In the genomic region with DNA sequence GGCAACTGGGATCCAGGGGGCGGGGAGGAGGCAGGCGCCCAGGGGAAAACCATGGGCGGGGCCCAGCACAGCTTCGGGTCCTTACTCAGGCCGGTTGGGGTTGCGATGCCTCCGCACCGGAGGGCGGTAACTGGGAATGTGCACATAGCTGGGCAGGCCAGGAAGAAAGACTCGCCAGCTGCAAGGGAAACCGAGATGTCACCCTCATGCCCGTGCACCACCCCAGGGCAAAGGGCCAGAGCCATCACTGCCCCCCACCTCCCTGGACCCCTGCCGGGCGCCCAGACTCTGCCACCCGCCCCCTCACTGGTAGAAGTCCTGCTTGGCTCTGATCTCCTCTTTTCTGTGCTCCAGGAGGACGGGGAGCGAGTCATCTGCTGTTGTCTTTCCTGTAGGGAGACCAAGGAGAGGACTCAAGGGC, we compare ENCODE assay signal across 17 cellular contexts. TPM values are rescaled to one million over a fixed set of nuclear protein-coding genes. Genes with fewer than 3 reads are reported as not detected.
DNase-seq lines count a peak whose midpoint lies in the region; ATAC-seq, FAIRE-seq and TF ChIP-seq lines count a peak whose summit lies in the region.
"Had no signal": no experiment of that assay in that cellular context is flagged by ENCODE, and none has a peak within 500 bp of the region (broad histone marks: within the 10 kb centered on the region; RNA-seq: fewer than 3 reads in every experiment).

No MANE protein-coding gene starts in this region.

- 0 out of 2 replicates have a peak overlapping the region, but pooled peaks have one; percentile 80 for H2AFZ ChIP-seq in K562 (ENCODE audit: low read depth, low read length)

- WGBS in K562 (ENCODE audit: insufficient coverage, low coverage, missing lambda C conversion rate), result 49% methylated on average over 9 of the region's 17 CpGs

- peaks cover 9% of the 10 kb centered on the region for H3K4me1 Mint-ChIP-seq in activated CD4-positive, alpha-beta T cell treated with anti-CD3 and anti-CD28 coated beads, Interleukin-2, amount 10 ng/mL, durations not matched to agents 24 days and 14 days
- peaks cover 15 to 18% (median 16%) of the 10 kb centered on the region in 4 donors for H3K4me1 Mint-ChIP-seq in naive thymus-derived CD8-positive, alpha-beta T cell

- TF ChIP-seq POLR2A in K562 (conservative IDR thresholded peaks at IDR 0.05), result no peak

- H3K27ac Mint-ChIP-seq in activated CD4-positive, alpha-beta T cell treated with anti-CD3 and anti-CD28 coated beads, Interleukin-2, amount 10 ng/mL, durations not matched to agents 24 days and 14 days, result no peak overlapping the region
- H3K27ac Mint-ChIP-seq in naive thymus-derived CD8-positive, alpha-beta T cell, result no peak overlapping the region

- intact Hi-C loops in activated CD4-positive, alpha-beta T cell treated with anti-CD3 and anti-CD28 coated beads, Interleukin-2, amount 10 ng/mL, durations not matched to agents 24 days and 14 days (cut with micrococcal nuclease), result loop anchor here (1.0 kb wide), 1 partner anchor 38 kb away; no protein-coding TSS in a partner anchor
- intact Hi-C loops in K562 (cut with micrococcal nuclease), result loop anchor here (2.0 kb wide), 1 partner anchor 38 kb away; a partner anchor contains a TSS

- TF ChIP-seq EP300 in K562 (IDR thresholded peaks at IDR 0.05; ENCODE audit: low read length), result no peak

- no peaks in the 10 kb centered on the region for H3K9me1 ChIP-seq in K562 (ENCODE audit: control insufficient read depth, insufficient read depth, low read length)

- H3K36me3 Mint-ChIP-seq in activated CD4-positive, alpha-beta T cell treated with anti-CD3 and anti-CD28 coated beads, Interleukin-2, amount 10 ng/mL, durations not matched to agents 24 days and 14 days (ENCODE audit: low read depth), result peaks cover 3% of the 10 kb centered on the region
- H3K36me3 Mint-ChIP-seq in naive thymus-derived CD8-positive, alpha-beta T cell, result peaks cover 0 to 5% (median 0%) of the 10 kb centered on the region in 3 donors

- in situ Hi-C loops in K562 (cut with MboI), result no loop called here

- ATAC-seq in K562 (no peak), GM18909 (IDR thresholded peaks at IDR 0.05; ENCODE audit: poor library complexity, unreplicated experiment) (no peak)
- no peak for ATAC-seq in naive thymus-derived CD8-positive, alpha-beta T cell

- peak overlapping the region; percentile 85 for H3K4me3 Mint-ChIP-seq in activated CD4-positive, alpha-beta T cell treated with anti-CD3 and anti-CD28 coated beads, Interleukin-2, amount 10 ng/mL, durations not matched to agents 24 days and 14 days
- H3K4me3 Mint-ChIP-seq in naive thymus-derived CD8-positive, alpha-beta T cell, result peak overlapping the region in 7 of 10 donors; percentile 16 to 93 (median 38)

- H4K20me1 ChIP-seq in K562 (replicated peaks; ENCODE audit: control insufficient read depth, insufficient read depth, low read length), result no peaks in the 10 kb centered on the region

- TF ChIP-seq CTCF in HEK293 (tag by site-specific recombination; IDR thresholded peaks at IDR 0.05) (no peak), K562 (IDR thresholded peaks at IDR 0.05 in 2 of 3, conservative IDR thresholded peaks at IDR 0.05 in 1 of 3; ENCODE audit: insufficient read depth in 2 of 3, low read depth in 1 of 3, low read length in 3 of 3) (no peak)

- BruUV-seq in K562 (replicated peaks; lab: Mats Ljungman, UMichigan), result no TSS peak

- peaks cover 0 to 2% of the 10 kb centered on the region in 2 experiments; a peak in 2 of 5 replicates for H3K27me3 ChIP-seq in K562 (ENCODE audit: control insufficient read depth in 2 of 2, insufficient read depth in 2 of 2, low read length in 2 of 2)
- H3K27me3 ChIP-seq: ascending aorta had no signal

- H3K79me2 ChIP-seq in K562 (ENCODE audit: control insufficient read depth, insufficient read depth, low read length), result no peaks in the 10 kb centered on the region

- H3K4me1 ChIP-seq in HEK293 (ENCODE audit: control insufficient read depth, insufficient read depth, low read length) (peaks cover 7% of the 10 kb centered on the region), K562 (replicated peaks in 1 of 2; ENCODE audit: control insufficient read depth in 2 of 2, insufficient read depth in 2 of 2, low read length in 2 of 2) (peaks cover 10 to 22% of the 10 kb centered on the region in 2 experiments; a peak in 4 of 5 replicates)

- peaks cover 0 to 5% of the 10 kb centered on the region in 2 experiments; a peak in 1 of 3 replicates for H3K36me3 ChIP-seq in HEK293 (ENCODE audit: control insufficient read depth in 2 of 2, insufficient read depth in 1 of 2, low read length in 2 of 2)
- H3K36me3 ChIP-seq in K562 (ENCODE audit: control insufficient read depth, insufficient read depth, low read length), result no peaks in the 10 kb centered on the region
- H3K36me3 ChIP-seq: ascending aorta, stomach had no signal

- CTCF ChIA-PET in HEK293 (lab: Yijun Ruan, JAX) (interaction anchor here (0.7 to 27.3 kb wide), 9 partner anchors 8 to 233 kb away, joined by 3 to 561 read pairs (median 3); a partner anchor contains a TSS), K562 (lab: Yijun Ruan, JAX; ENCODE audit: low intra/inter-chr PET ratio) (interaction anchor here (1.9 to 2.4 kb wide), 2 partner anchors 29 to 37 kb away, joined by 9 to 24 read pairs; a partner anchor contains a TSS)

- H3K27me3 Mint-ChIP-seq in activated CD4-positive, alpha-beta T cell treated with anti-CD3 and anti-CD28 coated beads, Interleukin-2, amount 10 ng/mL, durations not matched to agents 24 days and 14 days, result peaks cover 7% of the 10 kb centered on the region
- H3K27me3 Mint-ChIP-seq in naive thymus-derived CD8-positive, alpha-beta T cell, result no peaks in the 10 kb centered on the region

- H3K27ac ChIP-seq in HEK293 (ENCODE audit: extremely low read depth, low read depth, low read length) (no peak overlapping the region), K562 (ENCODE audit: extremely low read depth, low read depth, low read length) (no peak overlapping the region)
- H3K27ac ChIP-seq: ascending aorta, HL-60 had no signal

- no peak overlapping the region; a peak in 1 of 4 replicates for H3K9ac ChIP-seq in K562 (ENCODE audit: insufficient read depth in 1 of 2, low read depth in 2 of 2, low read length in 2 of 2)

- no peak for TF ChIP-seq RAD21 in K562 (CRISPR knock-in tag; conservative IDR thresholded peaks at IDR 0.05 in 1 of 2, IDR thresholded peaks at IDR 0.05 in 1 of 2)

- H3K9me3 ChIP-seq in HEK293 (ENCODE audit: control insufficient read depth, insufficient read depth, low read depth, low read length) (no peaks in the 10 kb centered on the region; the same call in 1 of the 2 replicates), K562 (replicated peaks; ENCODE audit: control insufficient read depth, insufficient read depth, low read depth, low read length) (no peaks in the 10 kb centered on the region)
- H3K9me3 ChIP-seq: ascending aorta, stomach had no signal

- H3K4me3 ChIP-seq in HEK293 (ENCODE audit: low read depth, low read length) (no peak overlapping the region), K562 (no peak overlapping the region)

- H3K4me2 ChIP-seq in K562 (ENCODE audit: insufficient read depth, low read length), result no peak overlapping the region

- FAIRE-seq in K562 (lab: Jason Lieb, UNC), result no peak
- FAIRE-seq: A204.1, RCC 7860 had no signal

- no peaks in the 10 kb centered on the region for H3K9me3 Mint-ChIP-seq in activated CD4-positive, alpha-beta T cell treated with anti-CD3 and anti-CD28 coated beads, Interleukin-2, amount 10 ng/mL, durations not matched to agents 24 days and 14 days
- no peaks in the 10 kb centered on the region for H3K9me3 Mint-ChIP-seq in naive thymus-derived CD8-positive, alpha-beta T cell

- DNase-seq in activated CD4-positive, alpha-beta T cell treated with anti-CD3 and anti-CD28 coated beads, Interleukin-2, amount 10 ng/mL, durations not matched to agents 24 days and 14 days, result no peak
- DNase-seq in activated CD4-positive, alpha-beta T cell treated with anti-CD3 and anti-CD28 coated beads for 4 hours, result no peak
- DNase-seq in K562 (ENCODE audit: extremely low read depth in 1 of 4, low spot score in 3 of 4), result no peak
- DNase-seq in naive thymus-derived CD8-positive, alpha-beta T cell, result peak in 1 of 10 donors; percentile 44
- DNase-seq in NCI-H2171 treated with DMSO at 0.1 percent for 48 hours (lab: John Stamatoyannopoulos, UW), result no peak
- no peak for DNase-seq in stimulated activated naive CD4-positive, alpha-beta T cell treated with Interleukin-2 at 50 U/mL for 16 hours (lab: John Stamatoyannopoulos, UW)
- DNase-seq: activated CD4-positive, CD25-positive, alpha-beta regulatory T cell; mesenchymal stem cell; NCI-H526 treated with DMSO at 0.1 percent for 48 hours; stomach had no signal

- POLR2A ChIA-PET in HEK293 (lab: Yijun Ruan, JAX), result no interaction called here
- POLR2A ChIA-PET in K562 (lab: Yijun Ruan, JAX), result no interaction called here
- POLR2A ChIA-PET in naive thymus-derived CD8-positive, alpha-beta T cell (lab: Charles Lee), result no interaction called here

RNA-seq across cellular contexts. Expression of a gene that starts 6.7 kb away (rescaled TPM):
- total RNA-seq in activated CD4-positive, alpha-beta T cell treated with anti-CD3 and anti-CD28 coated beads, Interleukin-2, amount 10 ng/mL, durations not matched to agents 24 days and 14 days, result 0.77 and 0.88 TPM in 2 replicates
- total RNA-seq in K562 (2011; cell fraction: chromatin; rRNA removed; ENCODE audit: low replicate concordance), result not detected in 2 replicates
- not detected in 2 replicates for total RNA-seq in K562 (2011; cell fraction: nucleolus; rRNA removed)
- not detected in 2 replicates for total RNA-seq in K562 (2011; cell fraction: nucleoplasm; rRNA removed)
- not detected in 2 replicates for total RNA-seq in K562 (2014; rRNA removed)
- total RNA-seq in K562 (2014; rRNA removed; fragmentation: Illumina TruSeq; extraction: Trizol), result not detected in 2 replicates
- not detected in 2 replicates for total RNA-seq in K562 (2015; rRNA removed; fragmentation: Illumina TruSeq; extraction: Trizol)
- total RNA-seq in K562 (2021), result not detected in 2 replicates
- polyA plus RNA-seq in K562 (2011; rRNA removed), result not detected in 2 replicates
- polyA plus RNA-seq in K562 (2011; cell fraction: cytosol; rRNA removed), result not detected in 2 replicates
- polyA plus RNA-seq in K562 (2011; cell fraction: nucleus; rRNA removed), result not detected in 2 replicates
- not detected in 2 replicates for polyA plus RNA-seq in K562 (2012)
- polyA plus RNA-seq in K562 (2014; fragmentation: Illumina TruSeq; extraction: Trizol), result not detected in 2 replicates
- polyA plus RNA-seq in K562 (2014; fragmentation: Nextera tagmentation; extraction: Ambion mirVana), result not detected
- not detected in 2 replicates for polyA plus RNA-seq in K562 (2014; rRNA removed)
- polyA minus RNA-seq in K562 (2011; rRNA and poly(A)+ RNA removed), result not detected in 2 replicates
- not detected in 2 replicates for polyA minus RNA-seq in K562 (2011; cell fraction: cytosol; rRNA and poly(A)+ RNA removed)
- not detected in 2 replicates for polyA minus RNA-seq in K562 (2011; cell fraction: nucleus; rRNA and poly(A)+ RNA removed)
- total RNA-seq in naive thymus-derived CD8-positive, alpha-beta T cell, result 1 to 10 TPM in 1 of 2 experiments, under 1 TPM in 1; 0.80 to 1.5 TPM
- polyA plus RNA-seq in naive thymus-derived CD8-positive, alpha-beta T cell, result 1 to 10 TPM in 2 of 3 donors, under 1 TPM in 1; 0.82 to 2.3 (median 1.7) TPM
- total RNA-seq: ascending aorta, stomach had no signal

RNA-seq across cellular contexts. Expression of a gene that starts 37.5 kb away (rescaled TPM):
- total RNA-seq in activated CD4-positive, alpha-beta T cell treated with anti-CD3 and anti-CD28 coated beads, Interleukin-2, amount 10 ng/mL, durations not matched to agents 24 days and 14 days, result not detected in 2 replicates
- 0.12 TPM in 1 of 2 replicates, not detected in the other for total RNA-seq in K562 (2011; cell fraction: chromatin; rRNA removed; ENCODE audit: low replicate concordance)
- total RNA-seq in K562 (2011; cell fraction: nucleolus; rRNA removed), result not detected in 2 replicates
- not detected in 2 replicates for total RNA-seq in K562 (2011; cell fraction: nucleoplasm; rRNA removed)
- total RNA-seq in K562 (2014; rRNA removed) (not detected in 2 replicates), K562 (2014; rRNA removed; fragmentation: Illumina TruSeq; extraction: Trizol) (not detected in 2 replicates), K562 (2015; rRNA removed; fragmentation: Illumina TruSeq; extraction: Trizol) (0.04 TPM in 1 of 2 replicates, not detected in the other), K562 (2021) (not detected in 2 replicates)
- polyA plus RNA-seq in K562 (2011; rRNA removed) (not detected in 2 replicates), K562 (2014; fragmentation: Illumina TruSeq; extraction: Trizol) (not detected in 2 replicates), K562 (2014; fragmentation: Nextera tagmentation; extraction: Ambion mirVana) (not detected), K562 (2014; rRNA removed) (0.04 TPM in 1 of 2 replicates, not detected in the other)
- polyA plus RNA-seq in K562 (2011; cell fraction: cytosol; rRNA removed), result not detected in 2 replicates
- 0.03 and 0.06 TPM in 2 replicates for polyA plus RNA-seq in K562 (2011; cell fraction: nucleus; rRNA removed)
- polyA plus RNA-seq in K562 (2012), result 0.14 TPM in 1 of 2 replicates, not detected in the other
- not detected in 2 replicates for polyA minus RNA-seq in K562 (2011; rRNA and poly(A)+ RNA removed)
- not detected in 2 replicates for polyA minus RNA-seq in K562 (2011; cell fraction: cytosol; rRNA and poly(A)+ RNA removed)
- polyA minus RNA-seq in K562 (2011; cell fraction: nucleus; rRNA and poly(A)+ RNA removed), result not detected in 2 replicates
- total RNA-seq in naive thymus-derived CD8-positive, alpha-beta T cell, result under 1 TPM; 0.18 to 0.52 TPM
- under 1 TPM in 1 of 3 donors, not detected in 2; 0.13 TPM for polyA plus RNA-seq in naive thymus-derived CD8-positive, alpha-beta T cell
- total RNA-seq: ascending aorta, LHCN-M2, stomach had no signal

RNA-seq across cellular contexts. Expression of a gene that starts 42.0 kb away (rescaled TPM):
- total RNA-seq in activated CD4-positive, alpha-beta T cell treated with anti-CD3 and anti-CD28 coated beads, Interleukin-2, amount 10 ng/mL, durations not matched to agents 24 days and 14 days, result not detected in 2 replicates
- total RNA-seq in K562 (2011; cell fraction: chromatin; rRNA removed; ENCODE audit: low replicate concordance), result not detected in 2 replicates
- total RNA-seq in K562 (2011; cell fraction: nucleolus; rRNA removed), result not detected in 2 replicates
- total RNA-seq in K562 (2011; cell fraction: nucleoplasm; rRNA removed), result not detected in 2 replicates
- total RNA-seq in K562 (2014; rRNA removed) (not detected in 2 replicates), K562 (2014; rRNA removed; fragmentation: Illumina TruSeq; extraction: Trizol) (not detected in 2 replicates), K562 (2015; rRNA removed; fragmentation: Illumina TruSeq; extraction: Trizol) (not detected in 2 replicates), K562 (2021) (0.04 and 0.07 TPM in 2 replicates)
- polyA plus RNA-seq in K562 (2011; rRNA removed) (not detected in 2 replicates), K562 (2014; fragmentation: Illumina TruSeq; extraction: Trizol) (not detected in 2 replicates), K562 (2014; fragmentation: Nextera tagmentation; extraction: Ambion mirVana) (not detected), K562 (2014; rRNA removed) (not detected in 2 replicates)
- polyA plus RNA-seq in K562 (2011; cell fraction: cytosol; rRNA removed), result not detected in 2 replicates
- polyA plus RNA-seq in K562 (2011; cell fraction: nucleus; rRNA removed), result not detected in 2 replicates
- not detected in 2 replicates for polyA plus RNA-seq in K562 (2012)
- not detected in 2 replicates for polyA minus RNA-seq in K562 (2011; rRNA and poly(A)+ RNA removed)
- not detected in 2 replicates for polyA minus RNA-seq in K562 (2011; cell fraction: cytosol; rRNA and poly(A)+ RNA removed)
- not detected in 2 replicates for polyA minus RNA-seq in K562 (2011; cell fraction: nucleus; rRNA and poly(A)+ RNA removed)
- total RNA-seq in naive thymus-derived CD8-positive, alpha-beta T cell, result not detected
- polyA plus RNA-seq in naive thymus-derived CD8-positive, alpha-beta T cell, result not detected

RNA-seq across cellular contexts. Expression of a gene that starts 43.1 kb away (rescaled TPM):
- 1.5 and 2.1 TPM in 2 replicates for total RNA-seq in activated CD4-positive, alpha-beta T cell treated with anti-CD3 and anti-CD28 coated beads, Interleukin-2, amount 10 ng/mL, durations not matched to agents 24 days and 14 days
- total RNA-seq in K562 (2011; cell fraction: chromatin; rRNA removed; ENCODE audit: low replicate concordance), result 0.51 and 1.1 TPM in 2 replicates
- 0.92 and 1.2 TPM in 2 replicates for total RNA-seq in K562 (2011; cell fraction: nucleolus; rRNA removed)
- 0.66 and 1.3 TPM in 2 replicates for total RNA-seq in K562 (2011; cell fraction: nucleoplasm; rRNA removed)
- total RNA-seq in K562 (2014; rRNA removed) (0.09 and 0.45 TPM in 2 replicates), K562 (2014; rRNA removed; fragmentation: Illumina TruSeq; extraction: Trizol) (0.22 TPM in 1 of 2 replicates, not detected in the other), K562 (2015; rRNA removed; fragmentation: Illumina TruSeq; extraction: Trizol) (not detected in 2 replicates), K562 (2021) (1.1 and 2.2 TPM in 2 replicates)
- polyA plus RNA-seq in K562 (2011; rRNA removed) (0.14 and 0.31 TPM in 2 replicates), K562 (2014; fragmentation: Illumina TruSeq; extraction: Trizol) (0.11 and 0.13 TPM in 2 replicates), K562 (2014; fragmentation: Nextera tagmentation; extraction: Ambion mirVana) (under 1 TPM; 0.03 to 0.06 TPM), K562 (2014; rRNA removed) (0.16 and 1.7 TPM in 2 replicates)
- polyA plus RNA-seq in K562 (2011; cell fraction: cytosol; rRNA removed), result 0.16 and 0.94 TPM in 2 replicates
- 1.4 and 3.3 TPM in 2 replicates for polyA plus RNA-seq in K562 (2011; cell fraction: nucleus; rRNA removed)
- 0.22 and 0.29 TPM in 2 replicates for polyA plus RNA-seq in K562 (2012)
- polyA minus RNA-seq in K562 (2011; rRNA and poly(A)+ RNA removed), result 0.11 TPM in 1 of 2 replicates, not detected in the other
- polyA minus RNA-seq in K562 (2011; cell fraction: cytosol; rRNA and poly(A)+ RNA removed), result not detected in 2 replicates
- 0.56 and 0.94 TPM in 2 replicates for polyA minus RNA-seq in K562 (2011; cell fraction: nucleus; rRNA and poly(A)+ RNA removed)
- total RNA-seq in naive thymus-derived CD8-positive, alpha-beta T cell, result under 1 TPM in 1 of 2 experiments, not detected in 1; 0.30 TPM
- polyA plus RNA-seq in naive thymus-derived CD8-positive, alpha-beta T cell, result not detected
- total RNA-seq: ascending aorta, stomach had no signal
